11 cellular contexts compared by ENCODE assay signal in genomic region chr1:9238550-9238949, GRCh38. TPM values are rescaled to one million over a fixed set of nuclear protein-coding genes. Genes with fewer than 3 reads are reported as not detected.
A peak's percentile ranks its signal among the peaks of the same experiment; 100 is the strongest.
DNase-seq lines count a peak whose midpoint lies in the region; ATAC-seq and TF ChIP-seq lines count a peak whose summit lies in the region.
"Had no signal": no experiment of that assay in that cellular context is flagged by ENCODE, and none has a peak within 500 bp of the region (broad histone marks: within the 10 kb centered on the region; RNA-seq: fewer than 3 reads in every experiment).

No MANE protein-coding gene starts in this region.

- WGBS in lower leg skin, 2 donors, result 38 to 47% methylated on average over 4 of the region's 4 CpGs

- no peak overlapping the region for H3K4me3 ChIP-seq in BLaER1
- no peak overlapping the region for H3K4me3 ChIP-seq in fibroblast of mammary gland (ENCODE audit: control insufficient read depth, low read depth, low read length)
- H3K4me3 ChIP-seq in osteoblast (ENCODE audit: insufficient read depth, low read length), result no peak overlapping the region
- no peak overlapping the region for H3K4me3 ChIP-seq in lower leg skin (ENCODE audit: low read depth, poor library complexity, severe bottlenecking)

- no peak for TF ChIP-seq CTCF in fibroblast of mammary gland (conservative IDR thresholded peaks at IDR 0.05; ENCODE audit: control insufficient read depth, insufficient read depth, low read depth, low read length)
- no peak for TF ChIP-seq CTCF in osteoblast (IDR thresholded peaks at IDR 0.05; ENCODE audit: extremely low read depth, low read depth, low read length)
- TF ChIP-seq CTCF in lower leg skin (IDR thresholded peaks at IDR 0.05), result no peak

- intact Hi-C loops in lower leg skin (cut with DNase I; ENCODE audit: low total_unique reads), result no loop called here

- DNase-seq in NOMO-1 (lab: John Stamatoyannopoulos, UW; ENCODE audit: unreplicated experiment in 2 of 2), result peak; percentile 59 to 65
- peak; percentile 69 for DNase-seq in fibroblast of mammary gland (ENCODE audit: low read depth)
- no peak for DNase-seq in osteoblast (ENCODE audit: insufficient read length, low spot score, missing footprints)
- DNase-seq in NCI-H748 treated with DMSO at 0.1 percent for 48 hours (lab: John Stamatoyannopoulos, UW), result no peak
- DNase-seq in lower leg skin (ENCODE audit: low spot score in 2 of 2), result no peak
- no peak for DNase-seq in substantia nigra (lab: John Stamatoyannopoulos, UW)
- DNase-seq: BE2C; NCI-H1436 treated with DMSO at 0.1 percent for 48 hours; stimulated activated CD4-positive, alpha-beta T cell treated with anti-CD3 and anti-CD28 coated beads, Interleukin-4, amount 100 ng/mL, for 4 hours had no signal

- H3K27me3 ChIP-seq in BLaER1 (no peaks in the 10 kb centered on the region), osteoblast (ENCODE audit: insufficient read depth, low read length) (no peaks in the 10 kb centered on the region)
- H3K27me3 ChIP-seq: BE2C had no signal

- no peak for TF ChIP-seq POLR2A in lower leg skin (IDR thresholded peaks at IDR 0.05)

- H3K4me1 ChIP-seq in BLaER1, result peaks cover 89% of the 10 kb centered on the region
- peaks cover 46% of the 10 kb centered on the region for H3K4me1 ChIP-seq in osteoblast (ENCODE audit: insufficient read depth, low read length)
- H3K4me1 ChIP-seq: BE2C had no signal

- ATAC-seq in HG03135 (IDR thresholded peaks at IDR 0.05; ENCODE audit: unreplicated experiment), result no peak

- H3K9me3 ChIP-seq in BLaER1 (no peaks in the 10 kb centered on the region), osteoblast (ENCODE audit: low read depth, low read length) (no peaks in the 10 kb centered on the region)
- H3K9me3 ChIP-seq: BE2C had no signal

- H3K79me2 ChIP-seq in osteoblast (ENCODE audit: insufficient read depth, low read length), result peaks cover 67% of the 10 kb centered on the region

- no peaks in the 10 kb centered on the region for H3K36me3 ChIP-seq in BLaER1
- peaks cover 6% of the 10 kb centered on the region for H3K36me3 ChIP-seq in osteoblast (ENCODE audit: insufficient read depth, low read length)
- H3K36me3 ChIP-seq: BE2C had no signal

- no peak overlapping the region for H2AFZ ChIP-seq in osteoblast (ENCODE audit: low read length)

- H3K4me2 ChIP-seq in BLaER1 (peak overlapping the region; percentile 93), osteoblast (ENCODE audit: insufficient read depth, low read length) (no peak overlapping the region)

- H3K27ac ChIP-seq in BLaER1, result no peak overlapping the region
- H3K27ac ChIP-seq in osteoblast (ENCODE audit: low read depth, low read length), result peak overlapping the region; percentile 95
- no peak overlapping the region for H3K27ac ChIP-seq in substantia nigra (ENCODE audit: low read depth, low read length, poor library complexity, severe bottlenecking)

- H3K9ac ChIP-seq in BLaER1, result no peak overlapping the region

- H4K20me1 ChIP-seq in BLaER1 (no peaks in the 10 kb centered on the region), osteoblast (ENCODE audit: insufficient read depth, low read length) (no peaks in the 10 kb centered on the region)

RNA-seq across cellular contexts. Expression of gene H6PD, which starts 4.0 kb away (rescaled TPM):
- 45.1 and 51.4 TPM in 2 replicates for total RNA-seq in osteoblast
- total RNA-seq in lower leg skin, result 10 to 100 TPM; 65.5 to 98.7 (median 87.8) TPM

RNA-seq across cellular contexts. Expression of gene SPSB1, which starts 54.1 kb away (rescaled TPM):
- total RNA-seq in osteoblast (14.7 and 23.2 TPM in 2 replicates), lower leg skin (10 to 100 TPM; 25.3 to 75.5 (median 45.3) TPM)

Comparison
In these comparisons a context has a peak if more than half of its experiments do, and no peak if none do; other contexts are left out.
1. DNase-seq: peak in NOMO-1 (2 of 2) and fibroblast of mammary gland (single experiment); none in osteoblast (single experiment), NCI-H748 treated with DMSO at 0.1 percent for 48 hours (single experiment), lower leg skin (0 of 2) and substantia nigra (0 of 49).